ENCODE assay signal across 1 cellular context in the genomic region with DNA sequence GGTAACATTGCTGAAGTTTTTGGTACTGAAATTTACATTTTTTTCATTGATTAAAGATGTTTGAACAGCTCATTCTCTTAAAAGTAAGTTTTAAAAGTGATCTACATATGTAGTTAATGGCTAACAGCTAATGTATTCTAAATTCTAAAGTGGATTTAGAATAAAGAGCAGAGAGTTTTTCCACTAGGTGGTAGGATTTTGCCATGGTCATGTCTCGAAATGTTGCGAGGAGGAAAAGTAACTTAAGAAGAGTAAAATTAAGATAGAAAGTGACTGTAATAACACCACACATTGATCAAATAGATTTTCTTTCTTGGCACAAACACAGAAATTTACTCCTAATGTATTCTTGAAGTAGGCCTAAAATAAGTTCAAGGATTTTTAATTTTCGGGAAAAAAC.
TF ChIP-seq lines count a peak whose summit lies in the region.

No MANE protein-coding gene starts in this region.

TF ChIP-seq in K562, 482 proteins besides CTCF, POLR2A, EP300 and RAD21:
- TF ChIP-seq, protein P1, sequence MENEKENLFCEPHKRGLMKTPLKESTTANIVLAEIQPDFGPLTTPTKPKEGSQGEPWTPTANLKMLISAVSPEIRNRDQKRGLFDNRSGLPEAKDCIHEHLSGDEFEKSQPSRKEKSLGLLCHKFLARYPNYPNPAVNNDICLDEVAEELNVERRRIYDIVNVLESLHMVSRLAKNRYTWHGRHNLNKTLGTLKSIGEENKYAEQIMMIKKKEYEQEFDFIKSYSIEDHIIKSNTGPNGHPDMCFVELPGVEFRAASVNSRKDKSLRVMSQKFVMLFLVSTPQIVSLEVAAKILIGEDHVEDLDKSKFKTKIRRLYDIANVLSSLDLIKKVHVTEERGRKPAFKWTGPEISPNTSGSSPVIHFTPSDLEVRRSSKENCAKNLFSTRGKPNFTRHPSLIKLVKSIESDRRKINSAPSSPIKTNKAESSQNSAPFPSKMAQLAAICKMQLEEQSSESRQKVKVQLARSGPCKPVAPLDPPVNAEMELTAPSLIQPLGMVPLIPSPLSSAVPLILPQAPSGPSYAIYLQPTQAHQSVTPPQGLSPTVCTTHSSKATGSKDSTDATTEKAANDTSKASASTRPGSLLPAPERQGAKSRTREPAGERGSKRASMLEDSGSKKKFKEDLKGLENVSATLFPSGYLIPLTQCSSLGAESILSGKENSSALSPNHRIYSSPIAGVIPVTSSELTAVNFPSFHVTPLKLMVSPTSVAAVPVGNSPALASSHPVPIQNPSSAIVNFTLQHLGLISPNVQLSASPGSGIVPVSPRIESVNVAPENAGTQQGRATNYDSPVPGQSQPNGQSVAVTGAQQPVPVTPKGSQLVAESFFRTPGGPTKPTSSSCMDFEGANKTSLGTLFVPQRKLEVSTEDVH (IDR thresholded peaks at IDR 0.05; ENCODE audit: low read depth, partially characterized antibody): no peak
- TF ChIP-seq, protein P2, sequence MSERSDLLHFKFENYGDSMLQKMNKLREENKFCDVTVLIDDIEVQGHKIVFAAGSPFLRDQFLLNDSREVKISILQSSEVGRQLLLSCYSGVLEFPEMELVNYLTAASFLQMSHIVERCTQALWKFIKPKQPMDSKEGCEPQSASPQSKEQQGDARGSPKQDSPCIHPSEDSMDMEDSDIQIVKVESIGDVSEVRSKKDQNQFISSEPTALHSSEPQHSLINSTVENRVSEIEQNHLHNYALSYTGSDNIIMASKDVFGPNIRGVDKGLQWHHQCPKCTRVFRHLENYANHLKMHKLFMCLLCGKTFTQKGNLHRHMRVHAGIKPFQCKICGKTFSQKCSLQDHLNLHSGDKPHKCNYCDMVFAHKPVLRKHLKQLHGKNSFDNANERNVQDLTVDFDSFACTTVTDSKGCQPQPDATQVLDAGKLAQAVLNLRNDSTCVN (CRISPR knock-in tag; IDR thresholded peaks at IDR 0.05): no peak
- TF ChIP-seq NFE2L1 (tag; IDR thresholded peaks at IDR 0.05; ENCODE audit: borderline replicate concordance, low read depth): no peak
- no peak for TF ChIP-seq FOXK1 (CRISPR knock-in tag; IDR thresholded peaks at IDR 0.05; ENCODE audit: borderline replicate concordance)
- no peak for TF ChIP-seq ZC3H4 (CRISPR knock-in tag; IDR thresholded peaks at IDR 0.05; ENCODE audit: borderline replicate concordance)
- no peak for TF ChIP-seq SMC3 (conservative IDR thresholded peaks at IDR 0.05; ENCODE audit: insufficient read depth, low read depth, low read length)
- TF ChIP-seq ZNF212 (CRISPR knock-in tag; IDR thresholded peaks at IDR 0.05): no peak
- TF ChIP-seq MEF2A (IDR thresholded peaks at IDR 0.05; ENCODE audit: control insufficient read depth, low read depth, low read length): no peak
- no peak for TF ChIP-seq GABPB2 (CRISPR knock-in tag; conservative IDR thresholded peaks at IDR 0.05)
- TF ChIP-seq CBFA2T3 (IDR thresholded peaks at IDR 0.05): no peak
- no peak for TF ChIP-seq CHCHD3 (CRISPR knock-in tag; IDR thresholded peaks at IDR 0.05)
- TF ChIP-seq RBM25 (IDR thresholded peaks at IDR 0.05; ENCODE audit: low read depth, low read length, severe bottlenecking): no peak
